14 cellular contexts compared by ENCODE assay signal in genomic region chr1:1419363-1419811, GRCh38. TPM values are rescaled to one million over a fixed set of nuclear protein-coding genes. Genes with fewer than 3 reads are reported as not detected.
DNase-seq lines count a peak whose midpoint lies in the region; ATAC-seq, FAIRE-seq and TF ChIP-seq lines count a peak whose summit lies in the region.
"Had no signal": no experiment of that assay in that cellular context is flagged by ENCODE, and none has a peak within 500 bp of the region (broad histone marks: within the 10 kb centered on the region; RNA-seq: fewer than 3 reads in every experiment).

No MANE protein-coding gene starts in this region.

- no peak for FAIRE-seq in pancreas (lab: Jason Lieb, UNC)
- FAIRE-seq: G401.6 had no signal

- TF ChIP-seq POLR2A in heart left ventricle (IDR thresholded peaks at IDR 0.05): no peak

- intact Hi-C loops in natural killer cell (cut with micrococcal nuclease) (no loop called here), heart left ventricle (cut with DNase I) (no loop called here), pancreas (cut with DNase I) (no loop called here), head of caudate nucleus (cut with DNase I) (no loop called here)

- H3K36me3 ChIP-seq in heart left ventricle (no peaks in the 10 kb centered on the region), pancreas (no peaks in the 10 kb centered on the region)

- ATAC-seq in natural killer cell treated with Interleukin-12 subunit alpha and Interleukin-12 subunit beta and Interleukin-15 and Interleukin-18, amount 100 ng/mL, for 72 hours: peak; percentile 12 to 41
- no peak for ATAC-seq in natural killer cell
- ATAC-seq in heart left ventricle: peak in 3 of 4 donors; percentile 18 to 27 (median 25)
- ATAC-seq in pancreas: peak in 3 of 4 donors; percentile 13 to 24 (median 16)
- ATAC-seq: HCT116 had no signal

- no peaks in the 10 kb centered on the region for H3K36me3 Mint-ChIP-seq in natural killer cell treated with Interleukin-12 subunit alpha and Interleukin-12 subunit beta and Interleukin-15 and Interleukin-18, amount 100 ng/mL, for 72 hours
- H3K36me3 Mint-ChIP-seq in natural killer cell: no peaks in the 10 kb centered on the region

- no peak for TF ChIP-seq CTCF in natural killer cell (IDR thresholded peaks at IDR 0.05)
- TF ChIP-seq CTCF in heart left ventricle (IDR thresholded peaks at IDR 0.05): no peak
- no peak for TF ChIP-seq CTCF in pancreas (IDR thresholded peaks at IDR 0.05)

- peaks cover 0 to 10% (median 0%) of the 10 kb centered on the region in 9 donors for H3K27me3 ChIP-seq in heart left ventricle
- no peaks in the 10 kb centered on the region for H3K27me3 ChIP-seq in pancreas

- no peak overlapping the region for H3K27ac Mint-ChIP-seq in natural killer cell treated with Interleukin-12 subunit alpha and Interleukin-12 subunit beta and Interleukin-15 and Interleukin-18, amount 100 ng/mL, for 72 hours
- no peak overlapping the region for H3K27ac Mint-ChIP-seq in natural killer cell
- H3K27ac Mint-ChIP-seq: T-helper 2 cell treated with Interferon-gamma antibody and Interleukin-4, amounts not matched to agents 5 μg/mL and 100 μg/mL, for 36 hours had no signal

- peaks cover 5 to 6% of the 10 kb centered on the region in 2 donors for H3K4me1 Mint-ChIP-seq in natural killer cell treated with Interleukin-12 subunit alpha and Interleukin-12 subunit beta and Interleukin-15 and Interleukin-18, amount 100 ng/mL, for 72 hours (ENCODE audit: low read depth in 2 of 2)
- no peaks in the 10 kb centered on the region for H3K4me1 Mint-ChIP-seq in natural killer cell

- no peaks in the 10 kb centered on the region for H3K9me3 Mint-ChIP-seq in natural killer cell treated with Interleukin-12 subunit alpha and Interleukin-12 subunit beta and Interleukin-15 and Interleukin-18, amount 100 ng/mL, for 72 hours
- no peaks in the 10 kb centered on the region for H3K9me3 Mint-ChIP-seq in natural killer cell
- H3K9me3 Mint-ChIP-seq: T-helper 2 cell treated with Interferon-gamma antibody and Interleukin-4, amounts not matched to agents 5 μg/mL and 100 μg/mL, for 36 hours had no signal

- H3K4me1 ChIP-seq in heart left ventricle: peaks cover 0 to 25% (median 2%) of the 10 kb centered on the region in 12 donors
- peaks cover 0 to 14% (median 4%) of the 10 kb centered on the region in 3 donors for H3K4me1 ChIP-seq in pancreas

- 83 to 91% (median 85%) methylated on average over 19 to 21 of the region's 21 CpGs for WGBS in heart left ventricle, 4 donors
- WGBS in pancreas, 2 donors: 70 to 74% methylated on average over 21 of the region's 21 CpGs

- H3K4me3 Mint-ChIP-seq in natural killer cell treated with Interleukin-12 subunit alpha and Interleukin-12 subunit beta and Interleukin-15 and Interleukin-18, amount 100 ng/mL, for 72 hours: no peak overlapping the region
- H3K4me3 Mint-ChIP-seq in natural killer cell: no peak overlapping the region
- H3K4me3 Mint-ChIP-seq: T-helper 2 cell treated with Interferon-gamma antibody and Interleukin-4, amounts not matched to agents 5 μg/mL and 100 μg/mL, for 36 hours had no signal

- no peaks in the 10 kb centered on the region for H3K9me3 ChIP-seq in heart left ventricle
- H3K9me3 ChIP-seq in pancreas: no peaks in the 10 kb centered on the region

- H3K27ac ChIP-seq in heart left ventricle: peak overlapping the region; percentile 27 to 79 (median 67)
- peak overlapping the region; percentile 6 to 81 (median 66) for H3K27ac ChIP-seq in pancreas

- H3K4me3 ChIP-seq in heart left ventricle: peak overlapping the region in 10 of 12 donors; percentile 35 to 63 (median 54)
- peak overlapping the region; percentile 7 to 49 (median 18) for H3K4me3 ChIP-seq in pancreas

- DNase-seq in natural killer cell treated with Interleukin-12 subunit alpha and Interleukin-12 subunit beta and Interleukin-15 and Interleukin-18, amount 100 ng/mL, for 72 hours (ENCODE audit: low spot score): no peak
- no peak for DNase-seq in natural killer cell
- peak in 1 of 5 donors; percentile 55 for DNase-seq in heart left ventricle
- DNase-seq in pancreas: peak in 2 of 6 donors; percentile 31 to 80
- DNase-seq in head of caudate nucleus: no peak
- no peak for DNase-seq in HCEC 1CT
- DNase-seq in hypothalamus (lab: John Stamatoyannopoulos, UW): no peak
- DNase-seq in COR-L47 (lab: John Stamatoyannopoulos, UW): no peak
- DNase-seq: amniotic stem cell, NCI-H1436 had no signal

- peaks cover 6 to 7% of the 10 kb centered on the region in 2 donors for H3K27me3 Mint-ChIP-seq in natural killer cell treated with Interleukin-12 subunit alpha and Interleukin-12 subunit beta and Interleukin-15 and Interleukin-18, amount 100 ng/mL, for 72 hours
- peaks cover 8 to 22% of the 10 kb centered on the region in 2 donors for H3K27me3 Mint-ChIP-seq in natural killer cell (ENCODE audit: low read depth in 2 of 2)

RNA-seq across cellular contexts. Expression of gene ANKRD65, which starts 1.7 kb away (rescaled TPM):
- not detected for total RNA-seq in natural killer cell treated with Interleukin-12 subunit alpha and Interleukin-12 subunit beta and Interleukin-15 and Interleukin-18, amount 100 ng/mL, for 72 hours
- not detected for total RNA-seq in natural killer cell
- total RNA-seq in heart left ventricle: 1 to 10 TPM in 8 of 9 donors, under 1 TPM in 1; 0.58 to 4.0 (median 1.3) TPM
- 1 to 10 TPM in 1 of 2 donors, under 1 TPM in 1; 0.86 to 1.5 TPM for polyA plus RNA-seq in heart left ventricle
- 10 to 100 TPM in 3 of 6 donors, 1 to 10 TPM in 3; 2.3 to 16.1 (median 10.7) TPM for total RNA-seq in pancreas
- polyA plus RNA-seq in pancreas: 10 to 100 TPM; 22.1 to 41.8 TPM
- total RNA-seq: mononuclear cell had no signal

RNA-seq across cellular contexts. Expression of gene MRPL20, which starts 12.3 kb away (rescaled TPM):
- 100 to 1,000 TPM; 138 to 175 TPM for total RNA-seq in natural killer cell treated with Interleukin-12 subunit alpha and Interleukin-12 subunit beta and Interleukin-15 and Interleukin-18, amount 100 ng/mL, for 72 hours
- total RNA-seq in natural killer cell: 100 to 1,000 TPM in 1 of 3 donors, 10 to 100 TPM in 2; 90.9 to 111 (median 92.7) TPM
- 100 to 1,000 TPM; 112 to 208 (median 128) TPM for total RNA-seq in heart left ventricle
- polyA plus RNA-seq in heart left ventricle: 100 to 1,000 TPM; 147 to 238 TPM
- 10 to 100 TPM; 42.1 to 71.8 (median 49.1) TPM for total RNA-seq in pancreas
- polyA plus RNA-seq in pancreas: 100 to 1,000 TPM in 1 of 2 donors, 10 to 100 TPM in 1; 69.0 to 121 TPM

RNA-seq across cellular contexts. Expression of gene VWA1, which starts 16.1 kb away (rescaled TPM):
- total RNA-seq in natural killer cell treated with Interleukin-12 subunit alpha and Interleukin-12 subunit beta and Interleukin-15 and Interleukin-18, amount 100 ng/mL, for 72 hours: 1 to 10 TPM; 1.3 to 7.7 TPM
- not detected for total RNA-seq in natural killer cell
- total RNA-seq in heart left ventricle: 10 to 100 TPM; 11.0 to 49.5 (median 18.8) TPM
- 10 to 100 TPM in 1 of 2 donors, 1 to 10 TPM in 1; 7.0 to 13.2 TPM for polyA plus RNA-seq in heart left ventricle
- 100 to 1,000 TPM in 2 of 6 donors, 10 to 100 TPM in 4; 25.4 to 138 (median 52.9) TPM for total RNA-seq in pancreas
- polyA plus RNA-seq in pancreas: 10 to 100 TPM; 53.3 to 58.7 TPM

RNA-seq across cellular contexts. Expression of gene CCNL2, which starts 20.3 kb away (rescaled TPM):
- total RNA-seq in natural killer cell treated with Interleukin-12 subunit alpha and Interleukin-12 subunit beta and Interleukin-15 and Interleukin-18, amount 100 ng/mL, for 72 hours: 100 to 1,000 TPM; 124 to 196 TPM
- 100 to 1,000 TPM; 253 to 281 (median 274) TPM for total RNA-seq in natural killer cell
- 10 to 100 TPM; 35.4 to 66.5 (median 50.7) TPM for total RNA-seq in heart left ventricle
- 10 to 100 TPM; 42.3 to 87.8 TPM for polyA plus RNA-seq in heart left ventricle
- 100 to 1,000 TPM in 1 of 6 donors, 10 to 100 TPM in 5; 49.2 to 124 (median 77.1) TPM for total RNA-seq in pancreas
- 100 to 1,000 TPM; 270 to 409 TPM for polyA plus RNA-seq in pancreas

RNA-seq across cellular contexts. Expression of gene ATAD3C, which starts 30.1 kb away (rescaled TPM):
- 1 to 10 TPM in 1 of 2 donors, under 1 TPM in 1; 0.17 to 1.7 TPM for total RNA-seq in natural killer cell treated with Interleukin-12 subunit alpha and Interleukin-12 subunit beta and Interleukin-15 and Interleukin-18, amount 100 ng/mL, for 72 hours
- total RNA-seq in natural killer cell: 1 to 10 TPM in 2 of 3 donors, under 1 TPM in 1; 0.13 to 2.2 (median 1.5) TPM
- 1 to 10 TPM in 3 of 9 donors, under 1 TPM in 4, not detected in 2; 0.12 to 3.4 (median 0.60) TPM for total RNA-seq in heart left ventricle
- polyA plus RNA-seq in heart left ventricle: under 1 TPM; 0.49 to 0.53 TPM
- total RNA-seq in pancreas: 1 to 10 TPM; 2.4 to 9.5 (median 5.8) TPM
- 10 to 100 TPM; 11.4 to 22.0 TPM for polyA plus RNA-seq in pancreas

Comparison
In these comparisons a context has a peak if more than half of its experiments do, and no peak if none do; other contexts are left out.
1. ATAC-seq: peak in natural killer cell treated with Interleukin-12 subunit alpha and Interleukin-12 subunit beta and Interleukin-15 and Interleukin-18, amount 100 ng/mL, for 72 hours (2 of 2), heart left ventricle (3 of 4) and pancreas (3 of 4); none in natural killer cell (0 of 3).